In genomic region chr17:81346090-81346907, GRCh38 we compare ENCODE assay signal across 9 cellular contexts. TPM values are rescaled to one million over a fixed set of nuclear protein-coding genes. Genes with fewer than 3 reads are reported as not detected.
DNase-seq lines count a peak whose midpoint lies in the region; ATAC-seq, FAIRE-seq and TF ChIP-seq lines count a peak whose summit lies in the region.
"Had no signal": no experiment of that assay in that cellular context is flagged by ENCODE, and none has a peak within 500 bp of the region (broad histone marks: within the 10 kb centered on the region; RNA-seq: fewer than 3 reads in every experiment).

No MANE protein-coding gene starts in this region.

- TF ChIP-seq CTCF in keratinocyte (optimal IDR thresholded peaks at IDR 0.05 in 1 of 3, IDR thresholded peaks at IDR 0.05 in 1 of 3, conservative IDR thresholded peaks at IDR 0.05 in 1 of 3; ENCODE audit: extremely low read depth in 1 of 3, insufficient read depth in 2 of 3, low read length in 3 of 3): no peak

- H3K27ac Mint-ChIP-seq in central memory CD8-positive, alpha-beta T cell (ENCODE audit: low read depth): no peak overlapping the region

- H3K9me3 Mint-ChIP-seq in central memory CD8-positive, alpha-beta T cell: no peaks in the 10 kb centered on the region

- peaks cover 4% of the 10 kb centered on the region for H3K36me3 Mint-ChIP-seq in central memory CD8-positive, alpha-beta T cell (ENCODE audit: insufficient read depth)

- DNase-seq in A172 (ENCODE audit: low spot score) (peak; percentile 82), NCI-H345 (lab: John Stamatoyannopoulos, UW) (peak; percentile 99), keratinocyte (ENCODE audit: low read depth, low spot score) (peak; percentile 77)
- peak; percentile 76 to 79 for DNase-seq in central memory CD8-positive, alpha-beta T cell (ENCODE audit: low spot score in 2 of 2)
- DNase-seq in stimulated activated CD4-positive, alpha-beta T cell treated with anti-CD3 and anti-CD28 coated beads, Interleukin-12 subunit alpha, Interleukin-12 subunit beta, amount 100 ng/mL, for 4 hours: peak; percentile 95

- H3K4me1 Mint-ChIP-seq in central memory CD8-positive, alpha-beta T cell: peaks cover 15% of the 10 kb centered on the region

- no peaks in the 10 kb centered on the region for H3K9me1 ChIP-seq in keratinocyte (ENCODE audit: control insufficient read depth, extremely low read depth, insufficient read depth, low read length)

- peak overlapping the region; percentile 84 for H3K4me2 ChIP-seq in keratinocyte (ENCODE audit: control insufficient read depth, extremely low read depth, insufficient read depth, low read depth, low read length)

- no peaks in the 10 kb centered on the region for H3K9me3 ChIP-seq in keratinocyte (ENCODE audit: control insufficient read depth, low read depth, low read length)

- no peak for FAIRE-seq in keratinocyte (lab: Jason Lieb, UNC)
- FAIRE-seq: G401.6 had no signal

- H3K79me2 ChIP-seq in keratinocyte (ENCODE audit: control insufficient read depth, insufficient read depth, low read length): peaks cover 40% of the 10 kb centered on the region

- peaks cover 40% of the 10 kb centered on the region for H3K27me3 Mint-ChIP-seq in central memory CD8-positive, alpha-beta T cell

- H3K9ac ChIP-seq in keratinocyte (ENCODE audit: control insufficient read depth, extremely low read depth, insufficient read depth, low read length): peak overlapping the region; percentile 75

- ATAC-seq in GM18873 (IDR thresholded peaks at IDR 0.05; ENCODE audit: low FRiP score, unreplicated experiment) (peak; percentile 40), HG03139 (IDR thresholded peaks at IDR 0.05; ENCODE audit: unreplicated experiment) (peak; percentile 70)
- peak; percentile 94 to 96 for ATAC-seq in activated CD4-positive, CD25-positive, alpha-beta regulatory T cell treated with anti-CD3 and anti-CD28 coated beads, Interleukin-2, amount 50 U/mL, for 24 hours
- ATAC-seq in central memory CD8-positive, alpha-beta T cell (replicated peaks; ENCODE audit: extremely low read depth, poor library complexity, severe bottlenecking): peak; percentile 88

- no peaks in the 10 kb centered on the region for H3K27me3 ChIP-seq in keratinocyte (ENCODE audit: control insufficient read depth, extremely low read depth, insufficient read depth, low read length)

- H3K4me3 Mint-ChIP-seq in central memory CD8-positive, alpha-beta T cell: peak overlapping the region; percentile 74

- H3K36me3 ChIP-seq in keratinocyte (ENCODE audit: control insufficient read depth in 2 of 2, extremely low read depth in 1 of 2, insufficient read depth in 2 of 2, low read length in 2 of 2): no peaks in the 10 kb centered on the region

- H2AFZ ChIP-seq in keratinocyte (ENCODE audit: control insufficient read depth, low read length): peak overlapping the region; percentile 62

- H3K27ac ChIP-seq in keratinocyte (ENCODE audit: control insufficient read depth, insufficient read depth, low read length): peak overlapping the region; percentile 31

- H4K20me1 ChIP-seq in keratinocyte (ENCODE audit: control insufficient read depth, extremely low read depth, insufficient read depth, low read length): no peaks in the 10 kb centered on the region

- peaks cover 27% of the 10 kb centered on the region for H3K4me1 ChIP-seq in keratinocyte (ENCODE audit: control insufficient read depth, extremely low read depth, insufficient read depth, low read length)

- dilution Hi-C loops in keratinocyte (cut with MboI; ENCODE audit: extremely low pct_ligation_motif_present, low sequenced_read_pairs): no loop called here

- peak overlapping the region; percentile 49 to 73 (median 66) for H3K4me3 ChIP-seq in keratinocyte (ENCODE audit: control insufficient read depth in 2 of 3, extremely low read depth in 1 of 3, insufficient read depth in 2 of 3, low read depth in 1 of 3, low read length in 3 of 3)

RNA-seq across cellular contexts. Expression of gene BAHCC1, which starts 49.0 kb away (rescaled TPM):
- total RNA-seq in A172 (2014; rRNA removed; shearing (Covaris generic)): 0.95 and 2.0 TPM in 2 replicates
- polyA plus RNA-seq in keratinocyte: 0.52 to 1.0 TPM (median 0.80 TPM) in 3 replicates
- polyA plus RNA-seq in keratinocyte (2011; ENCODE audit: low read depth): 0.74 TPM
- 0.13 and 0.88 TPM in 2 replicates for polyA plus RNA-seq in keratinocyte (2011; cell fraction: cytosol; rRNA removed)
- 3.0 and 5.1 TPM in 2 replicates for polyA plus RNA-seq in keratinocyte (2011; cell fraction: nucleus; rRNA removed)
- 0.85 and 2.5 TPM in 2 replicates for polyA plus RNA-seq in keratinocyte (2012; ENCODE audit: low replicate concordance)
- 0.99 to 4.3 TPM (median 1.3 TPM) in 3 replicates for polyA minus RNA-seq in keratinocyte
- polyA minus RNA-seq in keratinocyte (2011; cell fraction: cytosol; rRNA and poly(A)+ RNA removed): 0.96 TPM
- 4.7 and 6.7 TPM in 2 replicates for polyA minus RNA-seq in keratinocyte (2011; cell fraction: nucleus; rRNA and poly(A)+ RNA removed)

RNA-seq across cellular contexts. Expression of gene SLC38A10, which starts 51.2 kb away (rescaled TPM):
- 57.8 and 71.5 TPM in 2 replicates for total RNA-seq in A172 (2014; rRNA removed; shearing (Covaris generic))
- 16.8 to 21.2 TPM (median 20.9 TPM) in 3 replicates for polyA plus RNA-seq in keratinocyte
- 10.1 TPM for polyA plus RNA-seq in keratinocyte (2011; ENCODE audit: low read depth)
- 7.3 and 14.6 TPM in 2 replicates for polyA plus RNA-seq in keratinocyte (2011; cell fraction: cytosol; rRNA removed)
- polyA plus RNA-seq in keratinocyte (2011; cell fraction: nucleus; rRNA removed): 61.8 and 98.8 TPM in 2 replicates
- 17.6 and 29.3 TPM in 2 replicates for polyA plus RNA-seq in keratinocyte (2012; ENCODE audit: low replicate concordance)
- 33.0 to 40.6 TPM (median 39.1 TPM) in 3 replicates for polyA minus RNA-seq in keratinocyte
- 51.6 TPM for polyA minus RNA-seq in keratinocyte (2011; cell fraction: cytosol; rRNA and poly(A)+ RNA removed)
- polyA minus RNA-seq in keratinocyte (2011; cell fraction: nucleus; rRNA and poly(A)+ RNA removed): 72.5 and 76.3 TPM in 2 replicates

Comparison
In these comparisons a context has a peak if more than half of its experiments do, and no peak if none do; other contexts are left out.
1. Peak in every context shown above with its lines: DNase-seq, ATAC-seq, H3K4me3 ChIP-seq and H3K27ac ChIP-seq.
2. ATAC-seq: peak in every context shown above with its lines; median percentile 95 in activated CD4-positive, CD25-positive, alpha-beta regulatory T cell treated with anti-CD3 and anti-CD28 coated beads, Interleukin-2, amount 50 U/mL, for 24 hours; 88 in central memory CD8-positive, alpha-beta T cell; 70 in HG03139; 40 in GM18873.